ENCODE assay signal across 9 cellular contexts in genomic region chr10:50362547-50363125, GRCh38.
DNase-seq lines count a peak whose midpoint lies in the region; ATAC-seq and TF ChIP-seq lines count a peak whose summit lies in the region.
"Had no signal": no experiment of that assay in that cellular context is flagged by ENCODE, and none has a peak within 500 bp of the region (broad histone marks: within the 10 kb centered on the region; RNA-seq: fewer than 3 reads in every experiment).

No MANE protein-coding gene starts in this region.

- no peak overlapping the region for H2BK15ac ChIP-seq in neuronal stem cell (ENCODE audit: low read length)

- H3K4me2 ChIP-seq in neuronal stem cell (ENCODE audit: insufficient read depth, low read length, poor library complexity, severe bottlenecking): no peak overlapping the region

- H3K23ac ChIP-seq in neuronal stem cell (ENCODE audit: low read depth, low read length, poor library complexity): no peak overlapping the region

- no peak overlapping the region for H2AFZ ChIP-seq in neuronal stem cell (ENCODE audit: low read length)

- H4K91ac ChIP-seq in neuronal stem cell (ENCODE audit: low read depth, low read length, poor library complexity): no peak overlapping the region

- no peak overlapping the region for H3K18ac ChIP-seq in neuronal stem cell (ENCODE audit: low read length)

- WGBS in neuronal stem cell (ENCODE audit: extremely low coverage in 2 of 2, insufficient read length in 2 of 2, insufficient replicate concordance in 1 of 2), 2 donors: no CpG with 5 or more reads among the region's 2 CpGs

- H3K4me3 ChIP-seq in neuronal stem cell (ENCODE audit: low read length in 2 of 2): no peak overlapping the region

- H2AK5ac ChIP-seq in neuronal stem cell (ENCODE audit: low read depth, low read length): no peak overlapping the region

- intact Hi-C loops in Calu3 (cut with micrococcal nuclease; ENCODE audit: unreplicated experiment): no loop called here

- CTCF ChIA-PET in Calu3 (lab: Charles Lee): no interaction called here

- H3K27ac ChIP-seq in caudate nucleus (ENCODE audit: low read depth, low read length) (no peak overlapping the region), neuronal stem cell (replicated peaks; ENCODE audit: low read length) (no peak overlapping the region)

- no peak for DNase-seq in Calu3
- DNase-seq in RPMI8226: peak; percentile 14
- no peak for DNase-seq in caudate nucleus (lab: John Stamatoyannopoulos, UW)
- DNase-seq in neuronal stem cell (ENCODE audit: low spot score): no peak
- no peak for DNase-seq in activated naive CD4-positive, alpha-beta T cell treated with anti-CD3 and anti-CD28 coated beads, Interleukin-2, amount 50 U/mL, for 72 hours (ENCODE audit: low spot score in 2 of 2)
- DNase-seq in anterior cingulate cortex (lab: John Stamatoyannopoulos, UW): no peak
- DNase-seq: activated gamma-delta T cell had no signal

- no peaks in the 10 kb centered on the region for H3K27me3 ChIP-seq in neuronal stem cell (ENCODE audit: control insufficient read depth in 3 of 3, insufficient read depth in 3 of 3, low read depth in 1 of 3, low read length in 3 of 3)

- no peak overlapping the region for H2BK12ac ChIP-seq in neuronal stem cell (ENCODE audit: low read length)

- TF ChIP-seq CTCF in Calu3 (IDR thresholded peaks at IDR 0.05; ENCODE audit: unreplicated experiment): no peak

- no peaks in the 10 kb centered on the region for H3K4me1 Mint-ChIP-seq in Calu3 (ENCODE audit: low read depth, unreplicated experiment)

- H3K9me3 Mint-ChIP-seq in Calu3 (ENCODE audit: low read depth, unreplicated experiment): peaks cover 7% of the 10 kb centered on the region
- H3K9me3 Mint-ChIP-seq in activated naive CD4-positive, alpha-beta T cell treated with anti-CD3 and anti-CD28 coated beads, Interleukin-2, amount 50 U/mL, for 72 hours: peaks cover 0 to 13% of the 10 kb centered on the region in 2 donors

- no peaks in the 10 kb centered on the region for H3K79me1 ChIP-seq in neuronal stem cell (ENCODE audit: low read depth, low read length)

- H3K4ac ChIP-seq in neuronal stem cell (ENCODE audit: low read length): no peak overlapping the region

- no peaks in the 10 kb centered on the region for H3K9me3 ChIP-seq in neuronal stem cell (replicated peaks in 1 of 2; ENCODE audit: control insufficient read depth in 2 of 2, insufficient read depth in 1 of 2, low read depth in 1 of 2, low read length in 2 of 2)

- H3K27me3 Mint-ChIP-seq in Calu3 (ENCODE audit: unreplicated experiment): no peaks in the 10 kb centered on the region

- no peak overlapping the region for H3K14ac ChIP-seq in neuronal stem cell (ENCODE audit: low read length)

- no peak overlapping the region for H3K4me3 Mint-ChIP-seq in Calu3 (ENCODE audit: low read depth, unreplicated experiment)

- no peak overlapping the region for H2BK5ac ChIP-seq in neuronal stem cell (ENCODE audit: low read length)

- H4K8ac ChIP-seq in neuronal stem cell (ENCODE audit: low read depth, low read length): no peak overlapping the region

- no peak overlapping the region for H3K9ac ChIP-seq in neuronal stem cell (ENCODE audit: low read depth, low read length, poor library complexity)

- H3K4me1 ChIP-seq in neuronal stem cell (ENCODE audit: control insufficient read depth in 2 of 2, insufficient read depth in 1 of 2, low read depth in 1 of 2, low read length in 2 of 2): no peaks in the 10 kb centered on the region

- no peak overlapping the region for H2BK120ac ChIP-seq in neuronal stem cell (ENCODE audit: low read depth, low read length)

- no peaks in the 10 kb centered on the region for H3K36me3 ChIP-seq in neuronal stem cell (replicated peaks in 1 of 2; ENCODE audit: control insufficient read depth in 2 of 2, insufficient read depth in 2 of 2, low read length in 2 of 2)

- peak; percentile 89 for ATAC-seq in GM19395 (IDR thresholded peaks at IDR 0.05; ENCODE audit: unreplicated experiment)
- peak; percentile 83 for ATAC-seq in HG03095 (IDR thresholded peaks at IDR 0.05; ENCODE audit: unreplicated experiment)
- no peak for ATAC-seq in activated naive CD4-positive, alpha-beta T cell treated with anti-CD3 and anti-CD28 coated beads, Interleukin-2, amount 50 U/mL, for 72 hours

- peak overlapping the region; percentile 14 for H3K27ac Mint-ChIP-seq in Calu3 (ENCODE audit: unreplicated experiment)
- peak overlapping the region in 1 of 2 donors; percentile 83 for H3K27ac Mint-ChIP-seq in activated naive CD4-positive, alpha-beta T cell treated with anti-CD3 and anti-CD28 coated beads, Interleukin-2, amount 50 U/mL, for 72 hours

- no peaks in the 10 kb centered on the region for H3K36me3 Mint-ChIP-seq in Calu3 (ENCODE audit: insufficient read depth, unreplicated experiment)
- peaks cover 20 to 36% of the 10 kb centered on the region in 2 donors for H3K36me3 Mint-ChIP-seq in activated naive CD4-positive, alpha-beta T cell treated with anti-CD3 and anti-CD28 coated beads, Interleukin-2, amount 50 U/mL, for 72 hours

- no TSS peak for BruUV-seq in Calu3 (replicated peaks; lab: Mats Ljungman, UMichigan)

Comparison
In these comparisons a context has a peak if more than half of its experiments do, and no peak if none do; other contexts are left out.
1. ATAC-seq: peak in GM19395 (single experiment) and HG03095 (single experiment); none in activated naive CD4-positive, alpha-beta T cell treated with anti-CD3 and anti-CD28 coated beads, Interleukin-2, amount 50 U/mL, for 72 hours (0 of 2).